In the genomic region with DNA sequence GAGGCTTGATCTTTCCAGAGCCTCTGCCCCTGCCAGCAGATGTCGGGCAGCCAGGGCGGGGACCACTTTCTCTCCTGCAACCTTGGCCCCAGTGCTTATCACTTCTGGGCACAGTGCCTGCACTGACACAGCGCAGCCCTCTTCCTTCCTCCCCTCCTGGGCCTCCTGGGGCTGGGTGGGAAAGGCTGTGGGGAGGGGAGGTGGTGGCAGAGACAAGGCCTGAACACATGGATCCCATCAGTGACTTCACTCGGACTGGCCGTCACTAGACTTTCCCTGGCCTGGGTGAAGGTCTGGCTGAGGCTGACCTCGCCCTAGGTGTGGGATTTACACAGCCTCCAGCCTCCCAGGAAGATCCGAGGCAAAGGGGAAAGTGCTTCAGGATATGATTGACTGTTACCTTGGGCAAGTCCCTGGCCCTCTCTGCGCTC, we compare ENCODE assay signal across 13 cellular contexts.
A peak's percentile ranks its signal among the peaks of the same experiment; 100 is the strongest.
DNase-seq lines count a peak whose midpoint lies in the region; ATAC-seq and TF ChIP-seq lines count a peak whose summit lies in the region.
"Had no signal": no experiment of that assay in that cellular context is flagged by ENCODE, and none has a peak within 500 bp of the region (broad histone marks: within the 10 kb centered on the region; RNA-seq: fewer than 3 reads in every experiment).

No MANE protein-coding gene starts in this region.

- intact Hi-C loops in breast epithelium (cut with DNase I; ENCODE audit: low total_unique reads) (no loop called here), MCF 10A (cut with micrococcal nuclease) (no loop called here), vagina (cut with DNase I) (loop anchor here (10.0 kb wide), 1 partner anchor 72 kb away; a partner anchor contains a TSS)

- POLR2A ChIA-PET in MCF 10A (lab: Yijun Ruan, JAX): no interaction called here

- no peaks in the 10 kb centered on the region for H3K9me3 ChIP-seq in breast epithelium
- no peaks in the 10 kb centered on the region for H3K9me3 ChIP-seq in vagina

- peak overlapping the region; percentile 30 to 86 for H3K27ac ChIP-seq in breast epithelium
- H3K27ac ChIP-seq in vagina: peak overlapping the region; percentile 84

- H3K36me3 Mint-ChIP-seq in MCF 10A (ENCODE audit: insufficient read depth, unreplicated experiment): no peaks in the 10 kb centered on the region

- H3K4me1 Mint-ChIP-seq in MCF 10A (ENCODE audit: insufficient read depth, unreplicated experiment): no peaks in the 10 kb centered on the region

- CTCF ChIA-PET in MCF 10A (lab: Yijun Ruan, JAX): no interaction called here

- H3K9me3 Mint-ChIP-seq in MCF 10A (ENCODE audit: unreplicated experiment): no peaks in the 10 kb centered on the region
- H3K9me3 Mint-ChIP-seq: activated CD4-positive, alpha-beta T cell treated with anti-CD3 and anti-CD28 coated beads, Interleukin-2, amount 10 ng/mL, durations not matched to agents 24 days and 14 days had no signal

- no peak for ATAC-seq in GM21367 (IDR thresholded peaks at IDR 0.05; ENCODE audit: unreplicated experiment)

- no peaks in the 10 kb centered on the region for H3K4me1 ChIP-seq in breast epithelium
- peaks cover 53% of the 10 kb centered on the region for H3K4me1 ChIP-seq in vagina

- no peak overlapping the region for H3K4me3 Mint-ChIP-seq in MCF 10A (ENCODE audit: unreplicated experiment)
- H3K4me3 Mint-ChIP-seq: activated CD4-positive, alpha-beta T cell treated with anti-CD3 and anti-CD28 coated beads, Interleukin-2, amount 10 ng/mL, durations not matched to agents 24 days and 14 days; B cell had no signal

- DNase-seq in breast epithelium (ENCODE audit: low spot score in 2 of 2) (peak in 1 of 2 donors; percentile 36), MCF 10A (ENCODE audit: unreplicated experiment) (no peak), fibroblast of mammary gland (ENCODE audit: low read depth) (peak; percentile 84), mesenteric fat pad (ENCODE audit: low spot score) (peak; percentile 85), vagina (ENCODE audit: extremely low spot score in 2 of 2) (peak; percentile 89 to 93), cerebellar nuclear complex (lab: John Stamatoyannopoulos, UW) (no peak), EL (no peak)
- DNase-seq: activated CD4-positive, alpha-beta T cell treated with anti-CD3 and anti-CD28 coated beads, Interleukin-2, amount 10 ng/mL, durations not matched to agents 24 days and 14 days; amniotic stem cell; NCI-H2107 had no signal

- no TSS peak for BruUV-seq in MCF 10A (replicated peaks; lab: Mats Ljungman, UMichigan)

- H3K36me3 ChIP-seq in breast epithelium (no peaks in the 10 kb centered on the region), vagina (no peaks in the 10 kb centered on the region)

- H3K27me3 Mint-ChIP-seq in MCF 10A (ENCODE audit: insufficient read depth, unreplicated experiment): no peaks in the 10 kb centered on the region

- TF ChIP-seq CTCF in breast epithelium (IDR thresholded peaks at IDR 0.05) (no peak), MCF 10A (IDR thresholded peaks at IDR 0.05; ENCODE audit: unreplicated experiment) (no peak), fibroblast of mammary gland (conservative IDR thresholded peaks at IDR 0.05; ENCODE audit: control insufficient read depth, insufficient read depth, low read depth, low read length) (no peak), vagina (IDR thresholded peaks at IDR 0.05) (no peak)

- H3K27ac Mint-ChIP-seq in MCF 10A (ENCODE audit: low read depth, unreplicated experiment): no peak overlapping the region
- H3K27ac Mint-ChIP-seq: activated CD4-positive, alpha-beta T cell treated with anti-CD3 and anti-CD28 coated beads, Interleukin-2, amount 10 ng/mL, durations not matched to agents 24 days and 14 days; B cell had no signal

- H3K27me3 ChIP-seq in breast epithelium (no peaks in the 10 kb centered on the region), vagina (no peaks in the 10 kb centered on the region)

- no peak for TF ChIP-seq POLR2A in breast epithelium (IDR thresholded peaks at IDR 0.05)
- no peak for TF ChIP-seq POLR2A in vagina (IDR thresholded peaks at IDR 0.05)

- no peak overlapping the region for H3K4me3 ChIP-seq in breast epithelium
- H3K4me3 ChIP-seq in fibroblast of mammary gland (ENCODE audit: control insufficient read depth, low read depth, low read length): no peak overlapping the region
- H3K4me3 ChIP-seq in vagina: no peak overlapping the region
- H3K4me3 ChIP-seq: lung had no signal

Comparison
In these comparisons a context has a peak if more than half of its experiments do, and no peak if none do; other contexts are left out.
1. DNase-seq: peak in fibroblast of mammary gland (single experiment), mesenteric fat pad (single experiment) and vagina (2 of 2); none in MCF 10A (single experiment), cerebellar nuclear complex (0 of 2) and EL (single experiment).